ENCODE assay signal across 9 cellular contexts in genomic region chr11:79018371-79018849, GRCh38.
A peak's percentile ranks its signal among the peaks of the same experiment; 100 is the strongest.
DNase-seq lines count a peak whose midpoint lies in the region; TF ChIP-seq lines count a peak whose summit lies in the region.
"Had no signal": no experiment of that assay in that cellular context is flagged by ENCODE, and none has a peak within 500 bp of the region (broad histone marks: within the 10 kb centered on the region; RNA-seq: fewer than 3 reads in every experiment).

No MANE protein-coding gene starts in this region.

- H2BK120ac ChIP-seq in H9 (ENCODE audit: low read depth, low read length, poor library complexity, severe bottlenecking) = no peak overlapping the region

- H4K8ac ChIP-seq in H9 (replicated peaks; ENCODE audit: insufficient read length, low read depth, low read length) = no peak overlapping the region

- H3F3A ChIP-seq in GM23248 (ENCODE audit: insufficient read depth) = peaks cover 16% of the 10 kb centered on the region

- peaks cover 27% of the 10 kb centered on the region for H3K27me3 Mint-ChIP-seq in T-helper 2 cell treated with Interferon-gamma antibody and Interleukin-4, amounts not matched to agents 5 μg/mL and 100 μg/mL, for 36 hours (ENCODE audit: low read depth)
- peaks cover 3% of the 10 kb centered on the region for H3K27me3 Mint-ChIP-seq in H9 (ENCODE audit: low read depth)

- DNase-seq in GM23248 (peak; percentile 80), fibroblast of the conjunctiva (ENCODE audit: low read depth) (peak; percentile 49), retinal pigment epithelial cell (ENCODE audit: low read depth) (peak; percentile 41), SIG-M5 treated with dmso at 0.1 percent for 504 hours (lab: John Stamatoyannopoulos, UW; ENCODE audit: unreplicated experiment) (no peak), testis (no peak), globus pallidus (ENCODE audit: low spot score) (no peak), H9 (no peak)
- peak; percentile 9 for DNase-seq in T-helper 2 cell treated with Interferon-gamma antibody and Interleukin-4, amounts not matched to agents 5 μg/mL and 100 μg/mL, for 36 hours (ENCODE audit: low spot score)

- no peak overlapping the region for H3K4me3 Mint-ChIP-seq in T-helper 2 cell treated with Interferon-gamma antibody and Interleukin-4, amounts not matched to agents 5 μg/mL and 100 μg/mL, for 36 hours
- H3K4me3 Mint-ChIP-seq in H9 = no peak overlapping the region
- H3K4me3 Mint-ChIP-seq: activated naive CD4-positive, alpha-beta T cell treated with anti-CD3 and anti-CD28 coated beads, Interleukin-2, amount 50 U/mL, for 24 hours had no signal

- H3K18ac ChIP-seq in H9 (ENCODE audit: insufficient read length, low read depth, low read length) = no peak overlapping the region

- no peaks in the 10 kb centered on the region for H3K9me2 ChIP-seq in GM23248 (ENCODE audit: insufficient read depth)

- H4K5ac ChIP-seq in H9 (ENCODE audit: insufficient read length, low read depth, low read length) = no peak overlapping the region

- no peak overlapping the region for H4K91ac ChIP-seq in H9 (ENCODE audit: insufficient read length, low read depth, low read length)

- H3K23me2 ChIP-seq in H9 (ENCODE audit: insufficient read length, low read depth, low read length, poor library complexity, severe bottlenecking) = no peaks in the 10 kb centered on the region

- H3K4me3 ChIP-seq in GM23248 = no peak overlapping the region
- no peak overlapping the region for H3K4me3 ChIP-seq in retinal pigment epithelial cell (ENCODE audit: low read length)
- no peak overlapping the region for H3K4me3 ChIP-seq in testis

- no peak overlapping the region for H3K27ac Mint-ChIP-seq in T-helper 2 cell treated with Interferon-gamma antibody and Interleukin-4, amounts not matched to agents 5 μg/mL and 100 μg/mL, for 36 hours
- no peak overlapping the region for H3K27ac Mint-ChIP-seq in H9
- H3K27ac Mint-ChIP-seq: activated naive CD4-positive, alpha-beta T cell treated with anti-CD3 and anti-CD28 coated beads, Interleukin-2, amount 50 U/mL, for 24 hours had no signal

- no peaks in the 10 kb centered on the region for H3K36me3 Mint-ChIP-seq in T-helper 2 cell treated with Interferon-gamma antibody and Interleukin-4, amounts not matched to agents 5 μg/mL and 100 μg/mL, for 36 hours (ENCODE audit: low read depth)
- H3K36me3 Mint-ChIP-seq in H9 (ENCODE audit: insufficient read depth in 1 of 3, low read depth in 3 of 3) = no peaks in the 10 kb centered on the region
- H3K36me3 Mint-ChIP-seq: activated naive CD4-positive, alpha-beta T cell treated with anti-CD3 and anti-CD28 coated beads, Interleukin-2, amount 50 U/mL, for 24 hours had no signal

- no peak overlapping the region for H3K56ac ChIP-seq in H9 (ENCODE audit: insufficient read length, low read depth, low read length)

- no peak overlapping the region for H2BK5ac ChIP-seq in H9 (ENCODE audit: insufficient read length, low read length)

- no peak overlapping the region for H3K14ac ChIP-seq in H9 (ENCODE audit: insufficient read depth, low read length)

- H3K9me3 ChIP-seq in GM23248 (ENCODE audit: low read depth) (no peaks in the 10 kb centered on the region), testis (no peaks in the 10 kb centered on the region), H9 (ENCODE audit: control insufficient read depth, low read depth, low read length) (no peaks in the 10 kb centered on the region)

- no peaks in the 10 kb centered on the region for H3K79me1 ChIP-seq in H9 (ENCODE audit: insufficient read depth, low read depth, low read length, poor library complexity, severe bottlenecking)

- no peaks in the 10 kb centered on the region for H3K36me3 ChIP-seq in GM23248 (ENCODE audit: low read depth)
- no peaks in the 10 kb centered on the region for H3K36me3 ChIP-seq in testis (ENCODE audit: low read depth, missing control alignments)

- TF ChIP-seq CTCF in retinal pigment epithelial cell (conservative IDR thresholded peaks at IDR 0.05; ENCODE audit: low read depth, low read length) (no peak), testis (IDR thresholded peaks at IDR 0.05) (no peak), H9 (conservative IDR thresholded peaks at IDR 0.05) (no peak)

- no peaks in the 10 kb centered on the region for H3K4me1 Mint-ChIP-seq in T-helper 2 cell treated with Interferon-gamma antibody and Interleukin-4, amounts not matched to agents 5 μg/mL and 100 μg/mL, for 36 hours (ENCODE audit: low read depth)
- peaks cover 13 to 20% of the 10 kb centered on the region in 2 experiments for H3K4me1 Mint-ChIP-seq in H9
- H3K4me1 Mint-ChIP-seq: activated naive CD4-positive, alpha-beta T cell treated with anti-CD3 and anti-CD28 coated beads, Interleukin-2, amount 50 U/mL, for 24 hours had no signal

- H3K27ac ChIP-seq in GM23248 = 0 out of 2 replicates have a peak overlapping the region, but pooled peaks have one; percentile 0
- H3K27ac ChIP-seq in testis = no peak overlapping the region
- H3K27ac ChIP-seq in H9 (ENCODE audit: insufficient read length, low read depth, low read length) = no peak overlapping the region

- no peaks in the 10 kb centered on the region for H3K79me2 ChIP-seq in GM23248 (ENCODE audit: insufficient read depth)
- H3K79me2 ChIP-seq in H9 (ENCODE audit: insufficient read depth, low read length) = no peaks in the 10 kb centered on the region

- H3K9ac ChIP-seq in GM23248 (no peak overlapping the region), H9 (ENCODE audit: extremely low read depth, insufficient read length, low read length) (no peak overlapping the region)

- H2AFZ ChIP-seq in GM23248 (no peak overlapping the region), H9 (ENCODE audit: low read length) (no peak overlapping the region)

- WGBS in GM23248 (ENCODE audit: low coverage in 1 of 2, low lambda C conversion rate in 2 of 2, missing lambda C conversion rate in 2 of 2), 2 experiments = 0% methylated on average over 3 of the region's 3 CpGs
- 33 to 56% methylated on average over 3 of the region's 3 CpGs for WGBS in testis, 2 donors
- no CpG with 5 or more reads among the region's 3 CpGs for WGBS in H9 (ENCODE audit: extremely low coverage, insufficient read length, low lambda C conversion rate)

- H3T11ph ChIP-seq in H9 (ENCODE audit: low read length) = no peak overlapping the region

- in situ Hi-C loops in GM23248 (cut with MboI) = no loop called here

- H4K20me1 ChIP-seq in GM23248 (ENCODE audit: insufficient read depth) (no peaks in the 10 kb centered on the region), H9 (ENCODE audit: control insufficient read depth, insufficient read depth, insufficient read length) (no peaks in the 10 kb centered on the region)

- H2AK5ac ChIP-seq in H9 (ENCODE audit: insufficient read length, low read length) = no peak overlapping the region

- H2BK12ac ChIP-seq in H9 (ENCODE audit: insufficient read length, low read depth, low read length) = no peak overlapping the region

- H3K23ac ChIP-seq in H9 (ENCODE audit: insufficient read length, low read depth, low read length) = no peak overlapping the region

- H3K4me2 ChIP-seq in GM23248 (ENCODE audit: unreplicated experiment) (no peak overlapping the region), H9 (ENCODE audit: insufficient read depth, insufficient read length, low read length) (no peak overlapping the region)

- no peak for TF ChIP-seq POLR2A in testis (IDR thresholded peaks at IDR 0.05)

- H2BK20ac ChIP-seq in H9 (ENCODE audit: low read depth, low read length, poor library complexity, severe bottlenecking) = no peak overlapping the region

- peaks cover 21% of the 10 kb centered on the region for H3K4me1 ChIP-seq in GM23248 (ENCODE audit: insufficient read depth)
- no peaks in the 10 kb centered on the region for H3K4me1 ChIP-seq in testis
- no peaks in the 10 kb centered on the region for H3K4me1 ChIP-seq in H9 (ENCODE audit: insufficient read depth, low read length)

- H3K9me3 Mint-ChIP-seq in T-helper 2 cell treated with Interferon-gamma antibody and Interleukin-4, amounts not matched to agents 5 μg/mL and 100 μg/mL, for 36 hours = no peaks in the 10 kb centered on the region
- no peaks in the 10 kb centered on the region for H3K9me3 Mint-ChIP-seq in H9
- H3K9me3 Mint-ChIP-seq: activated naive CD4-positive, alpha-beta T cell treated with anti-CD3 and anti-CD28 coated beads, Interleukin-2, amount 50 U/mL, for 24 hours had no signal

- no peak overlapping the region for H2BK15ac ChIP-seq in H9 (ENCODE audit: low read depth, low read length)

- intact Hi-C loops in testis (cut with DNase I; ENCODE audit: low total_unique reads) = no loop called here

- H3K4ac ChIP-seq in H9 (ENCODE audit: low read depth, low read length) = no peak overlapping the region

- H3K27me3 ChIP-seq in GM23248 (replicated peaks; ENCODE audit: insufficient read depth) (no peaks in the 10 kb centered on the region), testis (no peaks in the 10 kb centered on the region), H9 (ENCODE audit: insufficient read depth, low read length) (no peaks in the 10 kb centered on the region)

Comparison
In these comparisons a context has a peak if more than half of its experiments do, and no peak if none do; other contexts are left out.
1. DNase-seq: peak in GM23248 (single experiment), T-helper 2 cell treated with Interferon-gamma antibody and Interleukin-4, amounts not matched to agents 5 μg/mL and 100 μg/mL, for 36 hours (single experiment), fibroblast of the conjunctiva (single experiment) and retinal pigment epithelial cell (single experiment); none in SIG-M5 treated with dmso at 0.1 percent for 504 hours (single experiment), testis (single experiment), globus pallidus (single experiment) and H9 (single experiment).